ENCODE assay signal across 8 cellular contexts in the genomic region with DNA sequence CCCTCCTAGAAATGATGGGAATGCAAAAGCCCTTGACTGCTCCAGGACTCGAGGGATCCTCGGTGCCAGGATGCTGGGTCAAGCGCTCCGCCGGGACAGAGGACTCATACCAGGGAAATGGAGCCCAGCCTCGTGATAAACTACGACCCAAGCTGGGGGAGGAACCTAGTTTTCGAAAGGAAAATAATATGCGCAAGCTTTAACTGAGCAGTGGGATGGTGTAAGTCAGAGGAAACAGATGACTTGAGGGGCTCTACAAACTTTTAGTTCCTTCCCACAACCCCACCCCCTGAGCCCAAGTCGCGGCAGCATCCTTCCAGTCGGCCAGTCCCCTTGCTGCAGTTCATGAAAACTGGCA. TPM values are rescaled to one million over a fixed set of nuclear protein-coding genes. Genes with fewer than 3 reads are reported as not detected.
DNase-seq lines count a peak whose midpoint lies in the region; TF ChIP-seq lines count a peak whose summit lies in the region.

No MANE protein-coding gene starts in this region.

- H3K4me2 ChIP-seq in fibroblast of lung (ENCODE audit: extremely low read depth, insufficient read depth, low read length): peak overlapping the region; percentile 81
- peak overlapping the region; percentile 84 for H3K4me2 ChIP-seq in skeletal muscle satellite cell (ENCODE audit: low read length)

- H2AFZ ChIP-seq in fibroblast of lung (ENCODE audit: low read length): peak overlapping the region; percentile 71

- H3K9me3 ChIP-seq in fibroblast of lung (ENCODE audit: control insufficient read depth, insufficient read depth, low read depth, low read length) (no peaks in the 10 kb centered on the region), skeletal muscle satellite cell (replicated peaks; ENCODE audit: low read length) (no peaks in the 10 kb centered on the region)

- TF ChIP-seq CTCF in HFFc6 (IDR thresholded peaks at IDR 0.05): no peak
- no peak for TF ChIP-seq CTCF in fibroblast of lung (conservative IDR thresholded peaks at IDR 0.05 in 1 of 2, IDR thresholded peaks at IDR 0.05 in 1 of 2; ENCODE audit: low read depth in 1 of 2, low read length in 2 of 2)

- peaks cover 8% of the 10 kb centered on the region for H3K36me3 ChIP-seq in fibroblast of lung (ENCODE audit: control insufficient read depth, insufficient read depth, low read length)
- H3K36me3 ChIP-seq in skeletal muscle satellite cell (ENCODE audit: insufficient read depth, low read length): peaks cover 26% of the 10 kb centered on the region

- H3K4me1 ChIP-seq in fibroblast of lung (ENCODE audit: control insufficient read depth, extremely low read depth, insufficient read depth, low read length): peaks cover 5% of the 10 kb centered on the region
- H3K4me1 ChIP-seq in skeletal muscle satellite cell (ENCODE audit: control insufficient read depth, insufficient read depth, low read length): peaks cover 21% of the 10 kb centered on the region

- peak overlapping the region; percentile 96 for H3K4me3 Mint-ChIP-seq in HFFc6

- no peaks in the 10 kb centered on the region for H4K20me1 ChIP-seq in fibroblast of lung (ENCODE audit: control insufficient read depth, extremely low read depth, insufficient read depth, low read length)

- peaks cover 24% of the 10 kb centered on the region for H3K36me3 Mint-ChIP-seq in HFFc6 (ENCODE audit: low read depth)

- H3K79me2 ChIP-seq in fibroblast of lung (ENCODE audit: control insufficient read depth, insufficient read depth, low read length): peaks cover 42% of the 10 kb centered on the region

- peaks cover 12% of the 10 kb centered on the region; the same call in 1 of the 2 replicates for H3K27me3 Mint-ChIP-seq in HFFc6 (ENCODE audit: insufficient read depth)

- DNase-seq in NOMO-1 (lab: John Stamatoyannopoulos, UW; ENCODE audit: unreplicated experiment in 2 of 2): peak; percentile 62 to 79
- no peak for DNase-seq in NOMO-1 treated with dmso at 0.1 percent for 144 hours (lab: John Stamatoyannopoulos, UW; ENCODE audit: unreplicated experiment)
- DNase-seq in HFFc6: no peak
- no peak for DNase-seq in fibroblast of lung (ENCODE audit: low read depth in 2 of 2)
- DNase-seq in hippocampal formation (lab: John Stamatoyannopoulos, UW): no peak
- no peak for DNase-seq in iPS-NIHi7 (ENCODE audit: extremely low spot score)

- H3K4me3 ChIP-seq in fibroblast of lung (replicated peaks in 1 of 4; ENCODE audit: control extremely low read depth in 1 of 4, insufficient read depth in 1 of 4, low read depth in 3 of 4, low read length in 4 of 4): peak overlapping the region; percentile 63 to 97 (median 76)
- H3K4me3 ChIP-seq in skeletal muscle satellite cell (ENCODE audit: low read length): peak overlapping the region; percentile 82

- H3K4me1 Mint-ChIP-seq in HFFc6 (ENCODE audit: low read depth): peaks cover 39% of the 10 kb centered on the region

- H3K9ac ChIP-seq in fibroblast of lung (ENCODE audit: insufficient read depth, low read length): peak overlapping the region; percentile 86
- peak overlapping the region; percentile 97 for H3K9ac ChIP-seq in skeletal muscle satellite cell (ENCODE audit: low read depth, low read length)

- H3K27me3 ChIP-seq in fibroblast of lung (ENCODE audit: control insufficient read depth, insufficient read depth, low read length): no peaks in the 10 kb centered on the region
- no peaks in the 10 kb centered on the region for H3K27me3 ChIP-seq in skeletal muscle satellite cell (ENCODE audit: control insufficient read depth, insufficient read depth, low read length)

- H3K9me3 Mint-ChIP-seq in HFFc6: no peaks in the 10 kb centered on the region

- peak overlapping the region; percentile 99 for H3K27ac Mint-ChIP-seq in HFFc6

- peak overlapping the region; percentile 88 for H3K27ac ChIP-seq in fibroblast of lung (ENCODE audit: insufficient read depth, low read length)

TF ChIP-seq in PFSK-1, 5 proteins besides CTCF, POLR2A, EP300 and RAD21:
- no peak for TF ChIP-seq SIN3A (IDR thresholded peaks at IDR 0.05; ENCODE audit: borderline replicate concordance, insufficient read depth, low read length)
- TF ChIP-seq FOXP2 (optimal IDR thresholded peaks at IDR 0.05; ENCODE audit: borderline replicate concordance, extremely low read depth, extremely low read length, insufficient read depth): no peak
- peak; percentile 30 for TF ChIP-seq POLR2AphosphoS5 (IDR thresholded peaks at IDR 0.05; ENCODE audit: low read depth, low read length)

RNA-seq across cellular contexts. Expression of gene SUPT16H, which starts 0.7 kb away (rescaled TPM):
- total RNA-seq in HFFc6 (2021; fragmentation: NEBNext Ultra II Directional; extraction: Animal tissue kit (Norgen Biotek cat#: 25700)): 10 to 100 TPM; 67.9 to 91.9 (median 86.2) TPM
- polyA plus RNA-seq in PFSK-1 (2012; ENCODE audit: insufficient read length, low read depth): 38.2 TPM
- 66.1 and 69.6 TPM in 2 replicates for total RNA-seq in fibroblast of lung
- 58.7 and 83.2 TPM in 2 replicates for polyA plus RNA-seq in fibroblast of lung
- 53.7 and 78.7 TPM in 2 replicates for polyA plus RNA-seq in fibroblast of lung (2012)
- polyA minus RNA-seq in fibroblast of lung (ENCODE audit: low replicate concordance): 24.6 and 51.8 TPM in 2 replicates
- total RNA-seq in skeletal muscle satellite cell (2012; rRNA removed): 79.1 and 80.1 TPM in 2 replicates

Comparison
In these comparisons a context has a peak if more than half of its experiments do, and no peak if none do; other contexts are left out.
1. DNase-seq: peak in NOMO-1 (2 of 2); none in NOMO-1 treated with dmso at 0.1 percent for 144 hours (single experiment), HFFc6 (single experiment), fibroblast of lung (0 of 2), hippocampal formation (0 of 2) and iPS-NIHi7 (single experiment).